10 cellular contexts compared by ENCODE assay signal in genomic region chr17:78173025-78173715, GRCh38. TPM values are rescaled to one million over a fixed set of nuclear protein-coding genes. Genes with fewer than 3 reads are reported as not detected.
DNase-seq lines count a peak whose midpoint lies in the region; ATAC-seq, FAIRE-seq and TF ChIP-seq lines count a peak whose summit lies in the region.
"Had no signal": no experiment of that assay in that cellular context is flagged by ENCODE, and none has a peak within 500 bp of the region (broad histone marks: within the 10 kb centered on the region; RNA-seq: fewer than 3 reads in every experiment).

No MANE protein-coding gene starts in this region.

- peak overlapping the region; percentile 75 for H3K9ac ChIP-seq in MM.1S (ENCODE audit: low read length)

- peaks cover 40% of the 10 kb centered on the region for H3K79me2 ChIP-seq in MM.1S (ENCODE audit: low read length)

- WGBS in small intestine, 3 donors: 35 to 46% (median 41%) methylated on average over 11 of the region's 11 CpGs

- H3K4me1 ChIP-seq in MM.1S (ENCODE audit: low read length): peaks cover 69% of the 10 kb centered on the region
- H3K4me1 ChIP-seq in small intestine (ENCODE audit: control insufficient read depth in 2 of 2, insufficient read depth in 1 of 2, low read depth in 1 of 2, low read length in 1 of 2): peaks cover 6 to 20% of the 10 kb centered on the region in 2 donors

- H3K36me3 ChIP-seq in MM.1S (replicated peaks; ENCODE audit: insufficient read depth, low read length) (no peaks in the 10 kb centered on the region), small intestine (ENCODE audit: control insufficient read depth in 2 of 2, insufficient read depth in 2 of 2, low read length in 2 of 2) (peaks cover 0 to 2% of the 10 kb centered on the region in 2 donors)

- no peak for ATAC-seq in HG02610 (IDR thresholded peaks at IDR 0.05; ENCODE audit: unreplicated experiment)

- no peak for TF ChIP-seq CTCF in MM.1S (IDR thresholded peaks at IDR 0.05; ENCODE audit: low read length)

- FAIRE-seq in small intestine (lab: Jason Lieb, UNC): no peak

- H3K4me3 ChIP-seq in MM.1S (ENCODE audit: low read length) (peak overlapping the region; percentile 23; the same call in 1 of the 2 replicates), small intestine (ENCODE audit: low read depth in 1 of 2, low read length in 2 of 2) (no peak overlapping the region)

- DNase-seq in GM19238 (ENCODE audit: insufficient read length, low spot score): peak; percentile 62
- DNase-seq in MM.1S: peak; percentile 94
- no peak for DNase-seq in erythroblast (lab: John Stamatoyannopoulos, UW)
- no peak for DNase-seq in small intestine
- DNase-seq in dedifferentiated amniotic fluid mesenchymal stem cell (ENCODE audit: extremely low spot score): no peak
- DNase-seq in AG20443 (ENCODE audit: low spot score): no peak
- no peak for DNase-seq in middle frontal gyrus (ENCODE audit: extremely low spot score, low spot score)
- DNase-seq: HCEC 1CT had no signal

- peaks cover 69% of the 10 kb centered on the region for H3F3A ChIP-seq in MM.1S (ENCODE audit: insufficient read depth, low read length)

- no peak overlapping the region for H2AFZ ChIP-seq in MM.1S (ENCODE audit: low read length)

- no peaks in the 10 kb centered on the region for H3K27me3 ChIP-seq in MM.1S (replicated peaks; ENCODE audit: insufficient read depth, low read length)
- no peaks in the 10 kb centered on the region for H3K27me3 ChIP-seq in small intestine (ENCODE audit: control insufficient read depth in 2 of 2, insufficient read depth in 2 of 2, low read length in 2 of 2)

- no peaks in the 10 kb centered on the region for H3K9me3 ChIP-seq in MM.1S (replicated peaks; ENCODE audit: insufficient read depth, low read length)
- no peaks in the 10 kb centered on the region for H3K9me3 ChIP-seq in small intestine (ENCODE audit: control insufficient read depth, low read depth)

- no peaks in the 10 kb centered on the region for H4K20me1 ChIP-seq in MM.1S (ENCODE audit: insufficient read depth, low read length)

- TF ChIP-seq POLR2A in erythroblast (IDR thresholded peaks at IDR 0.05; ENCODE audit: low read length): peak; percentile 20

- H3K27ac ChIP-seq in MM.1S (ENCODE audit: low read length): peak overlapping the region; percentile 99
- peak overlapping the region; percentile 78 to 93 for H3K27ac ChIP-seq in small intestine (ENCODE audit: low read depth in 1 of 2, low read length in 1 of 2)

- H3K4me2 ChIP-seq in MM.1S (ENCODE audit: low read depth, low read length): peak overlapping the region; percentile 98

- H3K9me2 ChIP-seq in MM.1S (replicated peaks; ENCODE audit: insufficient read depth, low read length): no peaks in the 10 kb centered on the region

RNA-seq across cellular contexts. Expression of gene SYNGR2, which starts 4.8 kb away (rescaled TPM):
- polyA plus RNA-seq in small intestine: 100 to 1,000 TPM in 1 of 3 donors, 10 to 100 TPM in 2; 46.5 to 187 (median 73.0) TPM

RNA-seq across cellular contexts. Expression of gene TK1, which starts 13.7 kb away (rescaled TPM):
- 10 to 100 TPM in 2 of 3 donors, 1 to 10 TPM in 1; 6.9 to 60.6 (median 11.6) TPM for polyA plus RNA-seq in small intestine

RNA-seq across cellular contexts. Expression of gene AFMID, which starts 14.0 kb away (rescaled TPM):
- 10 to 100 TPM; 24.0 to 45.2 (median 32.2) TPM for polyA plus RNA-seq in small intestine

RNA-seq across cellular contexts. Expression of gene C17orf99, which starts 27.0 kb away (rescaled TPM):
- polyA plus RNA-seq in small intestine: under 1 TPM in 1 of 3 donors, not detected in 2; 0.19 TPM
- polyA plus RNA-seq: neural cell had no signal

RNA-seq across cellular contexts. Expression of gene BIRC5, which starts 40.9 kb away (rescaled TPM):
- polyA plus RNA-seq in small intestine: 10 to 100 TPM in 1 of 3 donors, 1 to 10 TPM in 2; 2.2 to 40.6 (median 4.0) TPM

Comparison
In these comparisons a context has a peak if more than half of its experiments do, and no peak if none do; other contexts are left out.
1. DNase-seq: peak in GM19238 (single experiment) and MM.1S (single experiment); none in erythroblast (0 of 2), small intestine (single experiment), dedifferentiated amniotic fluid mesenchymal stem cell (single experiment), AG20443 (single experiment) and middle frontal gyrus (single experiment).